ENCODE assay signal across 28 cellular contexts in the genomic region with DNA sequence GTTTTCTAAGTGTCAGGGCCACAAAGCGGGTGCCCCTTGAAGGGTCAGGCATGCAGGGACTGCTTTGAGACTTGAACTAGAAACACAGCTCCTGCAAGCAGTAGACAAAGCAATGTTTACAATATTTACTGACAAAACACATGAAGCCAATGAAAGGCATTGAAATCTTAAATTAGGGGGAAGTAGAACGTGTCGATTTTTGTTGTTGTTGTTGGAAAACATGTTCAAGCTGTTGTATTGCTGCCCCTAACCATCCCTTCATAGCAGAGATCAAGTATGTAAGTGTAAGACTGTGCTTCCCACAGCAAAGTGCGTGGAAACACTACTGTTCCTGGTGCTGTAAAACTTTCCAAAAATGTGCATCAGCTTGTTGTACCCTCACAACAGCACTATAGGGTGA.
"Had no signal": no experiment of that assay in that cellular context is flagged by ENCODE, and none has a peak within 500 bp of the region (broad histone marks: within the 10 kb centered on the region; RNA-seq: fewer than 3 reads in every experiment).

No MANE protein-coding gene starts in this region.

- H3K36me3 Mint-ChIP-seq: stimulated activated effector memory CD8-positive, alpha-beta T cell treated with anti-CD3 and anti-CD28 coated beads, Interleukin-12 subunit alpha, Interleukin-12 subunit beta, amount 100 ng/mL, for 72 hours; stimulated activated memory B cell treated with anti-CD40 and anti-IgM and Interleukin-4, amounts not matched to agents 10 μg/mL and 1 μg/mL and 100 μg/mL, for 72 hours; stimulated activated naive B cell treated with anti-CD40 and anti-IgM and Interleukin-4, amounts not matched to agents 10 μg/mL and 1 μg/mL and 100 μg/mL, for 72 hours; type B pancreatic cell had no signal

- H3K9me3 ChIP-seq: stomach, suprapubic skin, testis, thoracic aorta, thyroid gland, tibial artery, tibial nerve, transverse colon, upper lobe of left lung, upper lobe of right lung, uterus, vagina had no signal

- H3K4me3 ChIP-seq: stomach, suprapubic skin, testis, thoracic aorta, thyroid gland, tibial artery, tibial nerve, transverse colon, upper lobe of left lung, upper lobe of right lung, uterus, vagina had no signal

- H3K36me3 ChIP-seq: stomach, suprapubic skin, thoracic aorta, thyroid gland, tibial artery, tibial nerve, transverse colon, upper lobe of left lung, upper lobe of right lung, uterus, vagina had no signal

- H3K4me1 Mint-ChIP-seq: stimulated activated effector memory CD8-positive, alpha-beta T cell treated with anti-CD3 and anti-CD28 coated beads, Interleukin-12 subunit alpha, Interleukin-12 subunit beta, amount 100 ng/mL, for 72 hours; stimulated activated memory B cell treated with anti-CD40 and anti-IgM and Interleukin-4, amounts not matched to agents 10 μg/mL and 1 μg/mL and 100 μg/mL, for 72 hours; stimulated activated naive B cell treated with anti-CD40 and anti-IgM and Interleukin-4, amounts not matched to agents 10 μg/mL and 1 μg/mL and 100 μg/mL, for 72 hours; stimulated activated naive CD8-positive, alpha-beta T cell treated with anti-CD3 and anti-CD28 coated beads, Interleukin-15, amount 100 ng/mL, for 72 hours had no signal

- H3K27ac ChIP-seq: stomach, suprapubic skin, testis, thoracic aorta, thyroid gland, tibial artery, tibial nerve, transverse colon, upper lobe of left lung, upper lobe of right lung, uterus, vagina had no signal

- H3K4me1 ChIP-seq: stomach, suprapubic skin, testis, thyroid gland, tibial artery, transverse colon, upper lobe of left lung, upper lobe of right lung, uterus, vagina had no signal

- DNase-seq: stimulated activated CD4-positive, alpha-beta T cell treated with anti-CD3 and anti-CD28 coated beads, Interleukin-2, amount 100 ng/mL, for 48 hours; stimulated activated CD4-positive, alpha-beta T cell treated with anti-CD3 and anti-CD28 coated beads, Interleukin-4, amount 100 ng/mL, for 1 hour; stimulated activated CD4-positive, alpha-beta T cell treated with anti-CD3 and anti-CD28 coated beads, Interleukin-4, amount 100 ng/mL, for 24 hours; stimulated activated CD4-positive, alpha-beta T cell treated with anti-CD3 and anti-CD28 coated beads, Interleukin-4, amount 100 ng/mL, for 4 hours; stimulated activated CD8-positive, alpha-beta memory T cell treated with anti-CD3 and anti-CD28 coated beads, Interleukin-4, amount 100 ng/mL, for 48 hours; stimulated activated naive B cell treated with anti-CD40 and anti-IgM and Interleukin-4, amounts not matched to agents 10 μg/mL and 1 μg/mL and 100 μg/mL, for 72 hours; stimulated activated naive CD4-positive, alpha-beta T cell; stimulated activated naive CD4-positive, alpha-beta T cell treated with Interleukin-2 at 50 U/mL for 16 hours; stimulated activated naive CD8-positive, alpha-beta T cell treated with anti-CD3 and anti-CD28 coated beads, Interleukin-15, amount 100 ng/mL, for 72 hours; stimulated activated naive CD8-positive, alpha-beta T cell treated with anti-CD3 and anti-CD28 coated beads, Interleukin-15, Interleukin-2, amounts not matched to agents 100 U/mL and 50 U/mL, for 24 hours; stomach; substantia nigra; testis; thyroid gland; tibial artery; transverse colon; trophoblast cell; upper lobe of right lung; uterus had no signal

- H3K4me3 Mint-ChIP-seq: stimulated activated effector memory CD8-positive, alpha-beta T cell treated with anti-CD3 and anti-CD28 coated beads, Interleukin-12 subunit alpha, Interleukin-12 subunit beta, amount 100 ng/mL, for 72 hours; stimulated activated memory B cell treated with anti-CD40 and anti-IgM and Interleukin-4, amounts not matched to agents 10 μg/mL and 1 μg/mL and 100 μg/mL, for 72 hours; stimulated activated naive B cell treated with anti-CD40 and anti-IgM and Interleukin-4, amounts not matched to agents 10 μg/mL and 1 μg/mL and 100 μg/mL, for 72 hours; stimulated activated naive CD8-positive, alpha-beta T cell treated with anti-CD3 and anti-CD28 coated beads, Interleukin-15, amount 100 ng/mL, for 72 hours; stimulated activated naive CD8-positive, alpha-beta T cell treated with anti-CD3 and anti-CD28 coated beads, Interleukin-15, Interleukin-2, amounts not matched to agents 100 ng/mL and 50 ng/mL, for 24 hours; type B pancreatic cell had no signal

- H3K9me3 Mint-ChIP-seq: stimulated activated effector memory CD8-positive, alpha-beta T cell treated with anti-CD3 and anti-CD28 coated beads, Interleukin-12 subunit alpha, Interleukin-12 subunit beta, amount 100 ng/mL, for 72 hours; stimulated activated memory B cell treated with anti-CD40 and anti-IgM and Interleukin-4, amounts not matched to agents 10 μg/mL and 1 μg/mL and 100 μg/mL, for 72 hours; stimulated activated naive B cell treated with anti-CD40 and anti-IgM and Interleukin-4, amounts not matched to agents 10 μg/mL and 1 μg/mL and 100 μg/mL, for 72 hours; stimulated activated naive CD8-positive, alpha-beta T cell treated with anti-CD3 and anti-CD28 coated beads, Interleukin-15, amount 100 ng/mL, for 72 hours; stimulated activated naive CD8-positive, alpha-beta T cell treated with anti-CD3 and anti-CD28 coated beads, Interleukin-15, Interleukin-2, amounts not matched to agents 100 ng/mL and 50 ng/mL, for 24 hours; type B pancreatic cell had no signal

- H3K27me3 ChIP-seq: testis, thyroid gland, tibial nerve, transverse colon, upper lobe of left lung, uterus, vagina had no signal

- H3K27ac Mint-ChIP-seq: stimulated activated effector memory CD8-positive, alpha-beta T cell treated with anti-CD3 and anti-CD28 coated beads, Interleukin-12 subunit alpha, Interleukin-12 subunit beta, amount 100 ng/mL, for 72 hours; stimulated activated memory B cell treated with anti-CD40 and anti-IgM and Interleukin-4, amounts not matched to agents 10 μg/mL and 1 μg/mL and 100 μg/mL, for 72 hours; stimulated activated naive B cell treated with anti-CD40 and anti-IgM and Interleukin-4, amounts not matched to agents 10 μg/mL and 1 μg/mL and 100 μg/mL, for 72 hours; stimulated activated naive CD8-positive, alpha-beta T cell treated with anti-CD3 and anti-CD28 coated beads, Interleukin-15, amount 100 ng/mL, for 72 hours; stimulated activated naive CD8-positive, alpha-beta T cell treated with anti-CD3 and anti-CD28 coated beads, Interleukin-15, Interleukin-2, amounts not matched to agents 100 ng/mL and 50 ng/mL, for 24 hours; type B pancreatic cell had no signal
